ENCODE assay signal across 15 cellular contexts in genomic region chr18:8681196-8681595, GRCh38. TPM values are rescaled to one million over a fixed set of nuclear protein-coding genes. Genes with fewer than 3 reads are reported as not detected.
DNase-seq lines count a peak whose midpoint lies in the region; ATAC-seq and TF ChIP-seq lines count a peak whose summit lies in the region.
"Had no signal": no experiment of that assay in that cellular context is flagged by ENCODE, and none has a peak within 500 bp of the region (broad histone marks: within the 10 kb centered on the region; RNA-seq: fewer than 3 reads in every experiment).

No MANE protein-coding gene starts in this region.

- CTCF ChIA-PET in activated CD8-positive, alpha-beta memory T cell treated with anti-CD3 and anti-CD28 coated beads, Interleukin-2, amount 10 ng/mL, durations not matched to agents 7 days and 5 days (lab: Charles Lee) = interaction anchor here (1.3 kb wide), 1 partner anchor 9 kb away, joined by 4 read pairs; no protein-coding TSS in a partner anchor

- peaks cover 3% of the 10 kb centered on the region for H3K27me3 Mint-ChIP-seq in activated CD8-positive, alpha-beta memory T cell treated with anti-CD3 and anti-CD28 coated beads, Interleukin-2, amount 10 ng/mL, durations not matched to agents 7 days and 5 days

- no peak for TF ChIP-seq CTCF in upper lobe of right lung (IDR thresholded peaks at IDR 0.05)
- no peak for TF ChIP-seq CTCF in brain microvascular endothelial cell (IDR thresholded peaks at IDR 0.05; ENCODE audit: low read depth, low read length, missing control alignments)

- in situ Hi-C loops in brain microvascular endothelial cell (cut with HindIII; ENCODE audit: low pct_ligation_motif_present, low sequenced_read_pairs) = no loop called here

- no peak overlapping the region for H3K27ac Mint-ChIP-seq in activated CD8-positive, alpha-beta memory T cell treated with anti-CD3 and anti-CD28 coated beads, Interleukin-2, amount 10 ng/mL, durations not matched to agents 7 days and 5 days

- peak; percentile 64 for ATAC-seq in activated CD8-positive, alpha-beta memory T cell treated with anti-CD3 and anti-CD28 coated beads, Interleukin-2, amount 10 ng/mL, durations not matched to agents 7 days and 5 days
- ATAC-seq in HG02798 (IDR thresholded peaks at IDR 0.05; ENCODE audit: poor library complexity, unreplicated experiment) (peak; percentile 68), upper lobe of right lung (no peak)

- H3K4me3 ChIP-seq in upper lobe of right lung (no peak overlapping the region), brain microvascular endothelial cell (ENCODE audit: low read depth, low read length) (no peak overlapping the region)

- no peak overlapping the region for H3K4me3 Mint-ChIP-seq in activated CD8-positive, alpha-beta memory T cell treated with anti-CD3 and anti-CD28 coated beads, Interleukin-2, amount 10 ng/mL, durations not matched to agents 7 days and 5 days

- H3K9me3 Mint-ChIP-seq in activated CD8-positive, alpha-beta memory T cell treated with anti-CD3 and anti-CD28 coated beads, Interleukin-2, amount 10 ng/mL, durations not matched to agents 7 days and 5 days (ENCODE audit: low read depth) = no peaks in the 10 kb centered on the region

- H3K27me3 ChIP-seq in upper lobe of right lung (no peaks in the 10 kb centered on the region), brain microvascular endothelial cell (replicated peaks) (no peaks in the 10 kb centered on the region)

- no peaks in the 10 kb centered on the region for H3K9me3 ChIP-seq in upper lobe of right lung

- no peaks in the 10 kb centered on the region for H3K4me1 ChIP-seq in upper lobe of right lung

- DNase-seq in activated CD8-positive, alpha-beta memory T cell treated with anti-CD3 and anti-CD28 coated beads, Interleukin-2, amount 10 ng/mL, durations not matched to agents 7 days and 5 days = no peak
- DNase-seq in activated CD8-positive, alpha-beta memory T cell treated with anti-CD3 and anti-CD28 coated beads for 24 hours = no peak
- peak; percentile 39 for DNase-seq in OCI-M1 (lab: John Stamatoyannopoulos, UW)
- DNase-seq in upper lobe of right lung = peak; percentile 15
- no peak for DNase-seq in brain microvascular endothelial cell
- DNase-seq in Kasumi-1 (lab: John Stamatoyannopoulos, UW) = no peak
- no peak for DNase-seq in cortex of kidney (lab: John Stamatoyannopoulos, UW)
- DNase-seq: 8988T, C1 segment of cervical spinal cord, DMS 273 treated with DMSO at 0.1 percent for 48 hours, NCI-H1092, NCI-H345, NCI-H69, SIG-M5 had no signal

- no peak overlapping the region for H3K27ac ChIP-seq in upper lobe of right lung
- H3K27ac ChIP-seq in brain microvascular endothelial cell = no peak overlapping the region

- intact Hi-C loops in upper lobe of right lung (cut with DNase I) = no loop called here

- H3K4me1 Mint-ChIP-seq in activated CD8-positive, alpha-beta memory T cell treated with anti-CD3 and anti-CD28 coated beads, Interleukin-2, amount 10 ng/mL, durations not matched to agents 7 days and 5 days = peaks cover 4% of the 10 kb centered on the region

- H3K36me3 ChIP-seq in upper lobe of right lung (no peaks in the 10 kb centered on the region), brain microvascular endothelial cell (replicated peaks) (no peaks in the 10 kb centered on the region)

- H3K36me3 Mint-ChIP-seq in activated CD8-positive, alpha-beta memory T cell treated with anti-CD3 and anti-CD28 coated beads, Interleukin-2, amount 10 ng/mL, durations not matched to agents 7 days and 5 days = no peaks in the 10 kb centered on the region

RNA-seq across cellular contexts. Expression of gene MTCL1, which starts 24.2 kb away (rescaled TPM):
- under 1 TPM; 0.41 to 0.59 TPM for total RNA-seq in activated CD8-positive, alpha-beta memory T cell treated with anti-CD3 and anti-CD28 coated beads, Interleukin-2, amount 10 ng/mL, durations not matched to agents 7 days and 5 days
- total RNA-seq in upper lobe of right lung = 10.1 TPM

Comparison
In these comparisons a context has a peak if more than half of its experiments do, and no peak if none do; other contexts are left out.
1. DNase-seq: peak in OCI-M1 (single experiment) and upper lobe of right lung (single experiment); none in activated CD8-positive, alpha-beta memory T cell treated with anti-CD3 and anti-CD28 coated beads, Interleukin-2, amount 10 ng/mL, durations not matched to agents 7 days and 5 days (single experiment), activated CD8-positive, alpha-beta memory T cell treated with anti-CD3 and anti-CD28 coated beads for 24 hours (single experiment), brain microvascular endothelial cell (single experiment), Kasumi-1 (0 of 2) and cortex of kidney (single experiment).